ENCODE assay signal across 14 cellular contexts in the genomic region with DNA sequence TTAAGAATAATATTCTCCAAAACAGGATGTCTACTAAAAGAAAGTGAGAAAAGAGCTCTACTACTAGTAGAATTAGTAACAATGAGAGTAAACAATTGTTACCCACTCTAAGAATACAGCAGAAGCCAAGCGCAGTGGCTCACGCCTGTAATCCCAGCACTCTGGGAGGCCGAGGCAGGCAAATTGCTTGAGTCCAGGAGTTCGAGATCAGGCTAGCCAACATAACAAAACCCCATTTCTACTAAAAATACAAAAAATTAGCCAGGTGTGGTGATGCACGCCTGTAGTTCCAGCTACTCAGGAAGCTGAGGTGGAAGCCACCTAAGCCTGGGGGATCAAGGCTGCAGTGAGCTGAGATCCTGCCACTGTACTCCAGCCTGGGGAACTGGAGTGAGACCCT. TPM values are rescaled to one million over a fixed set of nuclear protein-coding genes. Genes with fewer than 3 reads are reported as not detected.
DNase-seq lines count a peak whose midpoint lies in the region; ATAC-seq and TF ChIP-seq lines count a peak whose summit lies in the region.
"Had no signal": no experiment of that assay in that cellular context is flagged by ENCODE, and none has a peak within 500 bp of the region (broad histone marks: within the 10 kb centered on the region; RNA-seq: fewer than 3 reads in every experiment).

No MANE protein-coding gene starts in this region.

- H3K9ac ChIP-seq in SK-N-SH: peak overlapping the region; percentile 0; the same call in 1 of the 2 replicates

- no peak for DNase-seq in SK-N-SH
- no peak for DNase-seq in activated CD8-positive, alpha-beta T cell treated with anti-CD3 and anti-CD28 coated beads, Interleukin-2, amount 10 ng/mL, durations not matched to agents 7 days and 5 days
- DNase-seq in naive thymus-derived CD4-positive, alpha-beta T cell: no peak
- DNase-seq in NCI-H1930 (lab: John Stamatoyannopoulos, UW): no peak
- no peak for DNase-seq in gastrocnemius medialis
- DNase-seq: 8988T; DMS153; effector CD4-positive, alpha-beta T cell; KBM-7; left ventricle myocardium superior had no signal

- H2AFZ ChIP-seq in SK-N-SH (ENCODE audit: low read depth): no peak overlapping the region

- ATAC-seq in SK-N-SH treated with all-trans-retinoic acid at 6 μM for 48 hours (no peak), GM18505 (IDR thresholded peaks at IDR 0.05; ENCODE audit: unreplicated experiment) (no peak), HG02759 (IDR thresholded peaks at IDR 0.05; ENCODE audit: unreplicated experiment) (no peak), gastrocnemius medialis (no peak)
- ATAC-seq in activated CD8-positive, alpha-beta T cell treated with anti-CD3 and anti-CD28 coated beads, Interleukin-2, amount 10 ng/mL, durations not matched to agents 7 days and 5 days: no peak
- ATAC-seq in naive thymus-derived CD4-positive, alpha-beta T cell: no peak
- ATAC-seq: left ventricle myocardium superior had no signal

- intact Hi-C loops in naive thymus-derived CD4-positive, alpha-beta T cell (cut with micrococcal nuclease): loop anchor here (5.0 to 10.0 kb wide), 2 partner anchors 903 to 1930 kb away; a partner anchor contains a TSS
- intact Hi-C loops in gastrocnemius medialis (cut with DNase I; ENCODE audit: low total_unique reads): no loop called here

- H3F3A ChIP-seq in SK-N-SH (replicated peaks; ENCODE audit: insufficient read depth): peaks cover 39% of the 10 kb centered on the region

- H3K27me3 ChIP-seq in SK-N-SH (ENCODE audit: insufficient read depth): no peaks in the 10 kb centered on the region
- no peaks in the 10 kb centered on the region for H3K27me3 ChIP-seq in naive thymus-derived CD4-positive, alpha-beta T cell (ENCODE audit: control insufficient read depth in 2 of 2, insufficient read depth in 2 of 2, low read length in 2 of 2)
- H3K27me3 ChIP-seq in gastrocnemius medialis: no peaks in the 10 kb centered on the region
- H3K27me3 ChIP-seq: Peyer's patch had no signal

- no peak for TF ChIP-seq RAD21 in SK-N-SH (IDR thresholded peaks at IDR 0.05; ENCODE audit: low read length)

- WGBS in SK-N-SH (ENCODE audit: low lambda C conversion rate): 97% methylated on average over 5 of the region's 5 CpGs

- peak overlapping the region; percentile 48 for H3K27ac Mint-ChIP-seq in activated CD8-positive, alpha-beta T cell treated with anti-CD3 and anti-CD28 coated beads, Interleukin-2, amount 10 ng/mL, durations not matched to agents 7 days and 5 days
- peak overlapping the region; percentile 39 to 88 (median 67) for H3K27ac Mint-ChIP-seq in naive thymus-derived CD4-positive, alpha-beta T cell

- no peak for TF ChIP-seq CTCF in SK-N-SH (IDR thresholded peaks at IDR 0.05)
- no peak for TF ChIP-seq CTCF in gastrocnemius medialis (IDR thresholded peaks at IDR 0.05 in 4 of 5, conservative IDR thresholded peaks at IDR 0.05 in 1 of 5)

- peaks cover 58% of the 10 kb centered on the region for H3K79me2 ChIP-seq in SK-N-SH (ENCODE audit: insufficient read depth)

- H3K4me3 Mint-ChIP-seq in activated CD8-positive, alpha-beta T cell treated with anti-CD3 and anti-CD28 coated beads, Interleukin-2, amount 10 ng/mL, durations not matched to agents 7 days and 5 days: peak overlapping the region; percentile 26
- H3K4me3 Mint-ChIP-seq in naive thymus-derived CD4-positive, alpha-beta T cell: peak overlapping the region in 5 of 10 donors; percentile 7 to 50 (median 36)

- H3K9me3 Mint-ChIP-seq in activated CD8-positive, alpha-beta T cell treated with anti-CD3 and anti-CD28 coated beads, Interleukin-2, amount 10 ng/mL, durations not matched to agents 7 days and 5 days (ENCODE audit: insufficient read depth): no peaks in the 10 kb centered on the region
- no peaks in the 10 kb centered on the region for H3K9me3 Mint-ChIP-seq in naive thymus-derived CD4-positive, alpha-beta T cell

- in situ Hi-C loops in gastrocnemius medialis (cut with MboI; ENCODE audit: low sequenced_read_pairs in 4 of 4): loop anchor here in 2 of 4 donors (10.0 to 25.0 kb wide), 3 partner anchors 90 to 162 kb away; a partner anchor contains a TSS

- CTCF ChIA-PET in SK-N-SH (lab: Yijun Ruan, JAX): interaction anchor here (0.9 to 1.2 kb wide), 3 partner anchors 86 to 103 kb away, joined by 3 read pairs; a partner anchor contains a TSS
- CTCF ChIA-PET in activated CD8-positive, alpha-beta T cell treated with anti-CD3 and anti-CD28 coated beads, Interleukin-2, amount 10 ng/mL, durations not matched to agents 7 days and 5 days (lab: Charles Lee): interaction anchor here (1.0 to 1.9 kb wide), 4 partner anchors 8 to 102 kb away, joined by 3 to 5 read pairs (median 3); no protein-coding TSS in a partner anchor
- CTCF ChIA-PET in naive thymus-derived CD4-positive, alpha-beta T cell (lab: Charles Lee): interaction anchor here (0.5 kb wide), 1 partner anchor 65 kb away, joined by 3 read pairs; no protein-coding TSS in a partner anchor

- H3K36me3 ChIP-seq in SK-N-SH (replicated peaks in 1 of 2; ENCODE audit: control insufficient read depth in 1 of 2, insufficient read depth in 2 of 2, low read length in 1 of 2): peaks cover 36 to 60% of the 10 kb centered on the region in 2 experiments
- peaks cover 7 to 38% (median 23%) of the 10 kb centered on the region in 3 experiments for H3K36me3 ChIP-seq in naive thymus-derived CD4-positive, alpha-beta T cell (ENCODE audit: control insufficient read depth in 2 of 3, insufficient read depth in 3 of 3, low read length in 3 of 3)
- H3K36me3 ChIP-seq in gastrocnemius medialis: peaks cover 3 to 34% of the 10 kb centered on the region in 2 donors

- H3K36me3 Mint-ChIP-seq in activated CD8-positive, alpha-beta T cell treated with anti-CD3 and anti-CD28 coated beads, Interleukin-2, amount 10 ng/mL, durations not matched to agents 7 days and 5 days (ENCODE audit: low read depth): peaks cover 60% of the 10 kb centered on the region
- H3K36me3 Mint-ChIP-seq in naive thymus-derived CD4-positive, alpha-beta T cell: peaks cover 0 to 39% (median 18%) of the 10 kb centered on the region in 5 donors

- peaks cover 46% of the 10 kb centered on the region for H3K4me1 Mint-ChIP-seq in activated CD8-positive, alpha-beta T cell treated with anti-CD3 and anti-CD28 coated beads, Interleukin-2, amount 10 ng/mL, durations not matched to agents 7 days and 5 days (ENCODE audit: low read depth)
- H3K4me1 Mint-ChIP-seq in naive thymus-derived CD4-positive, alpha-beta T cell: peaks cover 21 to 54% (median 46%) of the 10 kb centered on the region in 7 donors

- H3K4me1 ChIP-seq in SK-N-SH (ENCODE audit: control insufficient read depth in 1 of 2, insufficient read depth in 2 of 2, low read depth in 1 of 2, low read length in 1 of 2) (peaks cover 6 to 28% of the 10 kb centered on the region in 2 experiments; a peak in 3 of 4 replicates), gastrocnemius medialis (peaks cover 32 to 34% of the 10 kb centered on the region in 2 donors)
- peaks cover 25 to 35% of the 10 kb centered on the region in 2 donors for H3K4me1 ChIP-seq in naive thymus-derived CD4-positive, alpha-beta T cell (ENCODE audit: control insufficient read depth in 2 of 2, insufficient read depth in 2 of 2, low read length in 2 of 2)

- no peaks in the 10 kb centered on the region for H3K9me2 ChIP-seq in SK-N-SH

- peak overlapping the region; percentile 83 for H3K4me2 ChIP-seq in SK-N-SH

- no peaks in the 10 kb centered on the region for H3K27me3 Mint-ChIP-seq in activated CD8-positive, alpha-beta T cell treated with anti-CD3 and anti-CD28 coated beads, Interleukin-2, amount 10 ng/mL, durations not matched to agents 7 days and 5 days (ENCODE audit: low read depth)
- no peaks in the 10 kb centered on the region for H3K27me3 Mint-ChIP-seq in naive thymus-derived CD4-positive, alpha-beta T cell

- no peaks in the 10 kb centered on the region for H3K9me3 ChIP-seq in SK-N-SH
- H3K9me3 ChIP-seq in naive thymus-derived CD4-positive, alpha-beta T cell (ENCODE audit: control insufficient read depth in 2 of 3, low read length in 3 of 3): no peaks in the 10 kb centered on the region
- H3K9me3 ChIP-seq in gastrocnemius medialis: no peaks in the 10 kb centered on the region
- H3K9me3 ChIP-seq: Peyer's patch had no signal

- H3K27ac ChIP-seq in SK-N-SH (ENCODE audit: low read depth in 2 of 2, low read length in 1 of 2) (no peak overlapping the region; a peak in 1 of 4 replicates), gastrocnemius medialis (peak overlapping the region in 1 of 4 donors; percentile 25)
- H3K27ac ChIP-seq in naive thymus-derived CD4-positive, alpha-beta T cell (ENCODE audit: low read depth, low read length): peak overlapping the region; percentile 37

- no peaks in the 10 kb centered on the region for H4K20me1 ChIP-seq in SK-N-SH (ENCODE audit: insufficient read depth)

- POLR2A ChIA-PET in SK-N-SH (lab: Yijun Ruan, JAX): interaction anchor here (0.6 to 1.3 kb wide), 2 partner anchors 19 to 24 kb away, joined by 3 to 5 read pairs; no protein-coding TSS in a partner anchor
- POLR2A ChIA-PET in activated CD8-positive, alpha-beta T cell treated with anti-CD3 and anti-CD28 coated beads, Interleukin-2, amount 10 ng/mL, durations not matched to agents 7 days and 5 days (lab: Charles Lee): interaction anchor here (0.8 to 1.1 kb wide), 2 partner anchors 9 to 101 kb away, joined by 3 read pairs; no protein-coding TSS in a partner anchor
- POLR2A ChIA-PET in naive thymus-derived CD4-positive, alpha-beta T cell (lab: Charles Lee): interaction anchor here (0.6 to 2.8 kb wide), 5 partner anchors 102 to 149 kb away, joined by 3 to 9 read pairs (median 5); a partner anchor contains a TSS

- TF ChIP-seq POLR2A in GM18505 (IDR thresholded peaks at IDR 0.05; ENCODE audit: borderline replicate concordance, extremely low read depth, insufficient read depth, insufficient read length) (peak; percentile 24), gastrocnemius medialis (IDR thresholded peaks at IDR 0.05) (no peak)

- no peak for TF ChIP-seq EP300 in SK-N-SH (IDR thresholded peaks at IDR 0.05; ENCODE audit: borderline replicate concordance in 1 of 2, low read depth in 1 of 2, low read length in 1 of 2)

- no peak overlapping the region for H3K4me3 ChIP-seq in SK-N-SH (ENCODE audit: low read depth in 2 of 2, low read length in 1 of 2)
- no peak overlapping the region for H3K4me3 ChIP-seq in naive thymus-derived CD4-positive, alpha-beta T cell (ENCODE audit: low read length)
- no peak overlapping the region for H3K4me3 ChIP-seq in gastrocnemius medialis
- H3K4me3 ChIP-seq: Peyer's patch had no signal

RNA-seq across cellular contexts. Expression of a gene that starts 4.7 kb away (rescaled TPM):
- 11.0 and 15.4 TPM in 2 replicates for polyA plus RNA-seq in SK-N-SH (2012; rRNA removed)
- 15.9 and 16.6 TPM in 2 replicates for polyA plus RNA-seq in SK-N-SH (2012; cell fraction: cytosol; rRNA removed)
- polyA plus RNA-seq in SK-N-SH (2012; cell fraction: nucleus; rRNA removed): 7.5 and 9.3 TPM in 2 replicates
- total RNA-seq in activated CD8-positive, alpha-beta T cell treated with anti-CD3 and anti-CD28 coated beads, Interleukin-2, amount 10 ng/mL, durations not matched to agents 7 days and 5 days: 10 to 100 TPM; 31.1 to 34.9 TPM
- total RNA-seq in naive thymus-derived CD4-positive, alpha-beta T cell: 10 to 100 TPM; 20.3 to 36.1 (median 35.9) TPM
- 10 to 100 TPM; 31.9 to 50.4 TPM for polyA plus RNA-seq in naive thymus-derived CD4-positive, alpha-beta T cell
- total RNA-seq in gastrocnemius medialis: 10 to 100 TPM; 11.9 to 21.7 (median 19.8) TPM

RNA-seq across cellular contexts. Expression of a gene that starts 6.9 kb away (rescaled TPM):
- 35.2 and 37.3 TPM in 2 replicates for polyA plus RNA-seq in SK-N-SH (2012; rRNA removed)
- 33.4 and 34.1 TPM in 2 replicates for polyA plus RNA-seq in SK-N-SH (2012; cell fraction: cytosol; rRNA removed)
- polyA plus RNA-seq in SK-N-SH (2012; cell fraction: nucleus; rRNA removed): 25.2 and 27.5 TPM in 2 replicates
- total RNA-seq in activated CD8-positive, alpha-beta T cell treated with anti-CD3 and anti-CD28 coated beads, Interleukin-2, amount 10 ng/mL, durations not matched to agents 7 days and 5 days: 10 to 100 TPM; 55.2 to 57.9 TPM
- total RNA-seq in naive thymus-derived CD4-positive, alpha-beta T cell: 10 to 100 TPM; 12.3 to 67.3 (median 40.5) TPM
- 100 to 1,000 TPM in 1 of 2 donors, 10 to 100 TPM in 1; 96.0 to 107 TPM for polyA plus RNA-seq in naive thymus-derived CD4-positive, alpha-beta T cell
- total RNA-seq in gastrocnemius medialis: 10 to 100 TPM in 3 of 4 donors, 1 to 10 TPM in 1; 6.6 to 23.1 (median 12.1) TPM

RNA-seq across cellular contexts. Expression of a gene that starts 7.2 kb away (rescaled TPM):
- polyA plus RNA-seq in SK-N-SH (2012; rRNA removed): 65.8 and 66.9 TPM in 2 replicates
- 92.0 and 146 TPM in 2 replicates for polyA plus RNA-seq in SK-N-SH (2012; cell fraction: cytosol; rRNA removed)
- polyA plus RNA-seq in SK-N-SH (2012; cell fraction: nucleus; rRNA removed): 23.2 and 38.0 TPM in 2 replicates
- total RNA-seq in activated CD8-positive, alpha-beta T cell treated with anti-CD3 and anti-CD28 coated beads, Interleukin-2, amount 10 ng/mL, durations not matched to agents 7 days and 5 days: 10 to 100 TPM; 91.1 to 94.8 TPM
- total RNA-seq in naive thymus-derived CD4-positive, alpha-beta T cell: 10 to 100 TPM; 28.0 to 73.0 (median 41.7) TPM
- 100 to 1,000 TPM in 1 of 2 donors, 10 to 100 TPM in 1; 89.7 to 115 TPM for polyA plus RNA-seq in naive thymus-derived CD4-positive, alpha-beta T cell
- total RNA-seq in gastrocnemius medialis: 10 to 100 TPM; 46.5 to 66.2 (median 62.8) TPM

RNA-seq across cellular contexts. Expression of a gene that starts 18.0 kb away (rescaled TPM):
- polyA plus RNA-seq in SK-N-SH (2012; rRNA removed): 5.7 and 6.8 TPM in 2 replicates
- 3.1 and 3.8 TPM in 2 replicates for polyA plus RNA-seq in SK-N-SH (2012; cell fraction: cytosol; rRNA removed)
- 13.5 and 15.4 TPM in 2 replicates for polyA plus RNA-seq in SK-N-SH (2012; cell fraction: nucleus; rRNA removed)
- not detected for total RNA-seq in activated CD8-positive, alpha-beta T cell treated with anti-CD3 and anti-CD28 coated beads, Interleukin-2, amount 10 ng/mL, durations not matched to agents 7 days and 5 days
- under 1 TPM in 4 of 5 experiments, not detected in 1; 0.24 to 0.84 (median 0.54) TPM for total RNA-seq in naive thymus-derived CD4-positive, alpha-beta T cell
- not detected for polyA plus RNA-seq in naive thymus-derived CD4-positive, alpha-beta T cell
- total RNA-seq in gastrocnemius medialis: 1 to 10 TPM in 2 of 4 donors, under 1 TPM in 2; 0.44 to 3.1 (median 1.8) TPM
